ENCODE assay signal across 28 cellular contexts in the genomic region with DNA sequence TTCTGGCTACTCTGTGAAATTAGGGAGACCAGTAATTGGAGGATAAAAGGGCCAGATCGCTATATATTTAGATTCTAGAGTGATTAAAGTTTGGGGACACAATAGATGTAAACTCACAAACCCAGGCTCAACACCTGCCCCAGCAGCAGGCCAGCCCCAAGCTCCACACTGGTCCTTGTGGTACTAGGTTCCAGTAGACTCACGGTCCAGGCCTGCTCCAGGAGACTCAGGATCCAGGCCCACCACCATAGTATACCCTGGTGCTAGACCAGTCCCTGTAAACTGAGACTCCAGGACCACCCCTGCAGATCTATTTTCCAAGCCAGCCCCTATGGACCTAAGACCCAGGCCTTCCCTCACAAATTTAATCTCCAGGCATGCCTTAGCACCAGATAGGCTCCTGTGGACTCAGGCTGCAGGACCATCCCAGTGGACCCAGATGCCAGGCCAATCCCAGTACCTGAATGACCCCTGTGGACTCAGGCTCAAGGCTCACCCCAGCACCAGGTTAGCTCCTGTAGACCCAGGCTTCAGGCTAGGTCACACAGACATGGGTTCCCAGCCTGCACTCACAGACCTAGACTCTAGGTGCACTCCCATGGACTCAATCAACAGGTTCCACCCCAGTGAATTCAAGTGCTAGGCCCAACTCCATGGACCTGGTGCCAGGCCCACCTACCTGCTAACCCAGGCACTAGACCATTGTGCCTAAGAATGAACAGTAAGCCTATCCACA.
"Had no signal": no experiment of that assay in that cellular context is flagged by ENCODE, and none has a peak within 500 bp of the region (broad histone marks: within the 10 kb centered on the region; RNA-seq: fewer than 3 reads in every experiment).

No MANE protein-coding gene starts in this region.

- H3K4me3 Mint-ChIP-seq: activated CD4-positive, alpha-beta T cell treated with anti-CD3 and anti-CD28 coated beads, Interleukin-2, amount 10 ng/mL, durations not matched to agents 24 days and 14 days; activated CD8-positive, alpha-beta T cell treated with anti-CD3 and anti-CD28 coated beads for 36 hours; activated naive CD4-positive, alpha-beta T cell treated with anti-CD3 and anti-CD28 coated beads, Interleukin-2, amount 50 U/mL, for 24 hours; activated naive CD8-positive, alpha-beta T cell treated with anti-CD3 and anti-CD28 coated beads, Interleukin-2, amount 10 ng/mL, durations not matched to agents 7 days and 5 days; activated T-cell treated with anti-CD3 and anti-CD28 coated beads, Interleukin-2, amount 50 U/mL, for 72 hours; activated T-helper 17 cell treated with anti-CD3 and anti-CD28 coated beads, Interleukin-2, amount 50 U/mL, for 72 hours; T-helper 1 cell treated with Interleukin-12 subunit alpha and Interleukin-12 subunit beta and Interleukin-4 antibody, amounts not matched to agents 30 μg/mL and 1 μg/mL, for 36 hours; T-helper 2 cell treated with Interferon-gamma antibody and Interleukin-4, amounts not matched to agents 5 μg/mL and 100 μg/mL, for 36 hours had no signal

- H3K27me3 ChIP-seq: ascending aorta, cardiac muscle cell, MG63, SJSA1 had no signal

- H3K36me3 Mint-ChIP-seq: activated naive CD4-positive, alpha-beta T cell treated with anti-CD3 and anti-CD28 coated beads, Interleukin-2, amount 50 U/mL, for 24 hours; activated naive CD8-positive, alpha-beta T cell treated with anti-CD3 and anti-CD28 coated beads, Interleukin-2, amount 10 ng/mL, durations not matched to agents 7 days and 5 days had no signal

- H3K27ac Mint-ChIP-seq: activated CD4-positive, alpha-beta T cell treated with anti-CD3 and anti-CD28 coated beads, Interleukin-2, amount 10 ng/mL, durations not matched to agents 24 days and 14 days; activated CD8-positive, alpha-beta T cell treated with anti-CD3 and anti-CD28 coated beads for 36 hours; activated naive CD4-positive, alpha-beta T cell treated with anti-CD3 and anti-CD28 coated beads, Interleukin-2, amount 50 U/mL, for 24 hours; activated naive CD8-positive, alpha-beta T cell treated with anti-CD3 and anti-CD28 coated beads, Interleukin-2, amount 10 ng/mL, durations not matched to agents 7 days and 5 days; activated T-cell treated with anti-CD3 and anti-CD28 coated beads, Interleukin-2, amount 50 U/mL, for 72 hours; activated T-helper 17 cell treated with anti-CD3 and anti-CD28 coated beads, Interleukin-2, amount 50 U/mL, for 72 hours; T-helper 1 cell treated with Interleukin-12 subunit alpha and Interleukin-12 subunit beta and Interleukin-4 antibody, amounts not matched to agents 30 μg/mL and 1 μg/mL, for 36 hours; T-helper 2 cell treated with Interferon-gamma antibody and Interleukin-4, amounts not matched to agents 5 μg/mL and 100 μg/mL, for 36 hours had no signal

- H3K4me1 Mint-ChIP-seq: activated CD4-positive, alpha-beta T cell treated with anti-CD3 and anti-CD28 coated beads, Interleukin-2, amount 10 ng/mL, durations not matched to agents 24 days and 14 days; activated naive CD4-positive, alpha-beta T cell treated with anti-CD3 and anti-CD28 coated beads, Interleukin-2, amount 50 U/mL, for 24 hours; activated naive CD8-positive, alpha-beta T cell treated with anti-CD3 and anti-CD28 coated beads, Interleukin-2, amount 10 ng/mL, durations not matched to agents 7 days and 5 days; activated T-helper 17 cell treated with anti-CD3 and anti-CD28 coated beads, Interleukin-2, amount 50 U/mL, for 72 hours had no signal

- ATAC-seq: activated CD8-positive, alpha-beta T cell treated with anti-CD3 and anti-CD28 coated beads for 36 hours; Panc1 had no signal

- H3K9me3 Mint-ChIP-seq: activated CD8-positive, alpha-beta T cell treated with anti-CD3 and anti-CD28 coated beads for 36 hours; activated naive CD4-positive, alpha-beta T cell treated with anti-CD3 and anti-CD28 coated beads, Interleukin-2, amount 50 U/mL, for 24 hours; activated naive CD8-positive, alpha-beta T cell treated with anti-CD3 and anti-CD28 coated beads, Interleukin-2, amount 10 ng/mL, durations not matched to agents 7 days and 5 days; activated T-cell treated with anti-CD3 and anti-CD28 coated beads, Interleukin-2, amount 50 U/mL, for 72 hours; activated T-helper 17 cell treated with anti-CD3 and anti-CD28 coated beads, Interleukin-2, amount 50 U/mL, for 72 hours; T-helper 1 cell treated with Interleukin-12 subunit alpha and Interleukin-12 subunit beta and Interleukin-4 antibody, amounts not matched to agents 30 μg/mL and 1 μg/mL, for 36 hours; T-helper 2 cell treated with Interferon-gamma antibody and Interleukin-4, amounts not matched to agents 5 μg/mL and 100 μg/mL, for 36 hours had no signal

- H3K27me3 Mint-ChIP-seq: activated CD8-positive, alpha-beta T cell treated with anti-CD3 and anti-CD28 coated beads for 36 hours; activated naive CD4-positive, alpha-beta T cell treated with anti-CD3 and anti-CD28 coated beads, Interleukin-2, amount 50 U/mL, for 24 hours; activated naive CD8-positive, alpha-beta T cell treated with anti-CD3 and anti-CD28 coated beads, Interleukin-2, amount 10 ng/mL, durations not matched to agents 7 days and 5 days; activated T-helper 17 cell treated with anti-CD3 and anti-CD28 coated beads, Interleukin-2, amount 50 U/mL, for 72 hours had no signal

- H3K4me2 ChIP-seq: SK-N-SH had no signal

- H3K27ac ChIP-seq: ascending aorta, cardiac muscle cell, SJSA1 had no signal

- H3K9me3 ChIP-seq: ascending aorta, MG63, SJSA1, SK-N-SH had no signal

- H3K4me3 ChIP-seq: ascending aorta, cardiac muscle cell, MG63, SJSA1 had no signal

- DNase-seq: activated CD4-positive, alpha-beta T cell treated with anti-CD3 and anti-CD28 coated beads, Interleukin-2, amount 10 ng/mL, durations not matched to agents 24 days and 14 days; activated CD4-positive, alpha-beta T cell treated with anti-CD3 and anti-CD28 coated beads, Interleukin-2, amount 50 U/mL, for 4 hours; activated CD8-positive, alpha-beta T cell treated with anti-CD3 and anti-CD28 coated beads for 36 hours; activated effector memory CD4-positive, alpha-beta T cell treated with anti-CD3 and anti-CD28 coated beads, Interleukin-2, amount 50 U/mL, for 16 hours; activated naive CD4-positive, alpha-beta T cell treated with Interleukin-2 at 50 U/mL for 16 hours; activated naive CD8-positive, alpha-beta T cell treated with anti-CD3 and anti-CD28 coated beads, Interleukin-2, amount 10 ng/mL, durations not matched to agents 7 days and 5 days; activated T-cell treated with anti-CD3 and anti-CD28 coated beads, Interleukin-2, amount 50 U/mL, for 1 hour; activated T-cell treated with anti-CD3 and anti-CD28 coated beads, Interleukin-2, amount 50 U/mL, for 72 hours; amygdala; Kasumi-1; MG63; MV-4-11; NCI-H1092; NCI-H1436 treated with DMSO at 0.1 percent for 48 hours; NCI-H1694 treated with DMSO at 0.1 percent for 48 hours; NCI-H2029; NCI-H345; NCI-H524 treated with DMSO at 0.1 percent for 48 hours; SHP77; SK-N-SH had no signal

- H3K9ac ChIP-seq: SK-N-SH had no signal

- H3K4me1 ChIP-seq: ascending aorta had no signal

- H3K36me3 ChIP-seq: ascending aorta, cardiac muscle cell, MG63, SJSA1 had no signal
